In genomic region chr7:36605662-36606441, GRCh38 we compare ENCODE assay signal across 17 cellular contexts.
DNase-seq lines count a peak whose midpoint lies in the region; ATAC-seq, FAIRE-seq and TF ChIP-seq lines count a peak whose summit lies in the region.
"Had no signal": no experiment of that assay in that cellular context is flagged by ENCODE, and none has a peak within 500 bp of the region (broad histone marks: within the 10 kb centered on the region; RNA-seq: fewer than 3 reads in every experiment).

No MANE protein-coding gene starts in this region.

- H3K4me2 ChIP-seq in hepatocyte: no peak overlapping the region
- H3K4me2 ChIP-seq in HepG2 (ENCODE audit: low read depth, low read length): no peak overlapping the region

- 87% methylated on average over 14 of the region's 14 CpGs for WGBS in hepatocyte (ENCODE audit: low lambda C conversion rate, missing lambda C conversion rate)
- 39% methylated on average over 14 of the region's 14 CpGs for WGBS in HepG2 (ENCODE audit: low lambda C conversion rate)

- no peak for FAIRE-seq in HepG2 (lab: Jason Lieb, UNC)

- H2AFZ ChIP-seq in hepatocyte: no peak overlapping the region
- peak overlapping the region; percentile 48 for H2AFZ ChIP-seq in neuron (ENCODE audit: low read depth, low read length)
- no peak overlapping the region for H2AFZ ChIP-seq in HepG2 (ENCODE audit: low read length)

- intact Hi-C loops in HepG2 (cut with micrococcal nuclease; ENCODE audit: unreplicated experiment): no loop called here

- H3K9me2 ChIP-seq in hepatocyte (replicated peaks; ENCODE audit: insufficient read depth): no peaks in the 10 kb centered on the region

- TF ChIP-seq POLR2A in HepG2 (IDR thresholded peaks at IDR 0.05; ENCODE audit: insufficient read depth in 1 of 2, low read depth in 2 of 2, low read length in 2 of 2): no peak

- CTCF ChIA-PET in HepG2 (lab: Yijun Ruan, JAX; ENCODE audit: low intra/inter-chr PET ratio, low total read pairs): no interaction called here

- no peak overlapping the region for H3K4me3 ChIP-seq in RWPE2 (ENCODE audit: severe bottlenecking)
- H3K4me3 ChIP-seq in hepatocyte: no peak overlapping the region
- H3K4me3 ChIP-seq in neuron (ENCODE audit: low read length): no peak overlapping the region
- no peak overlapping the region for H3K4me3 ChIP-seq in HepG2 (replicated peaks in 1 of 3; ENCODE audit: insufficient read depth in 1 of 3, low read depth in 2 of 3, low read length in 3 of 3)
- H3K4me3 ChIP-seq: ascending aorta, SJCRH30, upper lobe of left lung had no signal

- no peak for TF ChIP-seq RAD21 in HepG2 (CRISPR knock-in tag; IDR thresholded peaks at IDR 0.05)

- in situ Hi-C loops in HepG2 (cut with HindIII; ENCODE audit: extremely low pct_ligation_motif_present, low pct_unique_long_range_greater_than_20kb): no loop called here

- no peaks in the 10 kb centered on the region for H3K9me3 ChIP-seq in RWPE2 (ENCODE audit: severe bottlenecking)
- no peaks in the 10 kb centered on the region for H3K9me3 ChIP-seq in hepatocyte (ENCODE audit: low read depth)
- H3K9me3 ChIP-seq in neuron (ENCODE audit: low read length): no peaks in the 10 kb centered on the region
- no peaks in the 10 kb centered on the region for H3K9me3 ChIP-seq in HepG2 (ENCODE audit: low read length)
- H3K9me3 ChIP-seq: ascending aorta, SJCRH30, upper lobe of left lung had no signal

- TF ChIP-seq CTCF in RWPE2 (IDR thresholded peaks at IDR 0.05; ENCODE audit: poor library complexity, severe bottlenecking) (no peak), hepatocyte (IDR thresholded peaks at IDR 0.05; ENCODE audit: poor library complexity) (no peak), HepG2 (CRISPR knock-in tag; IDR thresholded peaks at IDR 0.05) (no peak)

- peaks cover 17% of the 10 kb centered on the region for H3K4me1 ChIP-seq in RWPE2 (ENCODE audit: insufficient read depth, poor library complexity, severe bottlenecking)
- H3K4me1 ChIP-seq in hepatocyte (ENCODE audit: insufficient read depth): peaks cover 1% of the 10 kb centered on the region
- peaks cover 47% of the 10 kb centered on the region for H3K4me1 ChIP-seq in neuron (ENCODE audit: insufficient read depth, low read length)
- no peaks in the 10 kb centered on the region for H3K4me1 ChIP-seq in HepG2 (ENCODE audit: insufficient read depth, low read length)
- H3K4me1 ChIP-seq: ascending aorta had no signal

- H3K9ac ChIP-seq in HepG2 (ENCODE audit: insufficient read depth, low read depth, low read length): no peak overlapping the region

- TF ChIP-seq EP300 in HepG2 (IDR thresholded peaks at IDR 0.05; ENCODE audit: low read depth in 2 of 2, low read length in 2 of 2) (no peak), HepG2 (CRISPR knock-in tag; IDR thresholded peaks at IDR 0.05; ENCODE audit: borderline replicate concordance) (no peak)

- H3K79me2 ChIP-seq in hepatocyte (no peaks in the 10 kb centered on the region), HepG2 (ENCODE audit: insufficient read depth, low read length) (no peaks in the 10 kb centered on the region)

- no TSS peak for BruUV-seq in HepG2 (replicated peaks; lab: Mats Ljungman, UMichigan)

- ATAC-seq in RWPE2 (ENCODE audit: low read depth): 0 out of 3 replicates have a peak, but pooled peaks have one; percentile 4
- ATAC-seq in HepG2: no peak
- ATAC-seq: left lobe of liver had no signal

- no peaks in the 10 kb centered on the region for H3K36me3 ChIP-seq in RWPE2 (ENCODE audit: low read depth)
- H3K36me3 ChIP-seq in hepatocyte (replicated peaks; ENCODE audit: insufficient read depth, low read depth): no peaks in the 10 kb centered on the region
- H3K36me3 ChIP-seq in neuron (ENCODE audit: insufficient read depth, low read length): no peaks in the 10 kb centered on the region
- H3K36me3 ChIP-seq in HepG2 (replicated peaks in 1 of 2; ENCODE audit: control insufficient read depth in 1 of 2, insufficient read depth in 2 of 2, low read length in 2 of 2): no peaks in the 10 kb centered on the region
- H3K36me3 ChIP-seq: ascending aorta, SJCRH30, upper lobe of left lung had no signal

- no peaks in the 10 kb centered on the region for H3K27me3 ChIP-seq in RWPE2 (ENCODE audit: insufficient read depth, poor library complexity, severe bottlenecking)
- H3K27me3 ChIP-seq in hepatocyte: peaks cover 4% of the 10 kb centered on the region
- no peaks in the 10 kb centered on the region for H3K27me3 ChIP-seq in neuron (ENCODE audit: insufficient read depth, low read length)
- H3K27me3 ChIP-seq in HepG2 (ENCODE audit: control insufficient read depth in 1 of 2, insufficient read depth in 2 of 2, low read length in 2 of 2): peaks cover 0 to 16% of the 10 kb centered on the region in 2 experiments; a peak in 1 of 5 replicates
- H3K27me3 ChIP-seq: ascending aorta, upper lobe of left lung had no signal

- DNase-seq in NCI-H1694 treated with DMSO at 0.1 percent for 48 hours (lab: John Stamatoyannopoulos, UW) (peak; percentile 66), NCI-H1694 (lab: John Stamatoyannopoulos, UW) (no peak), RWPE2 (ENCODE audit: low spot score) (no peak), hepatocyte (ENCODE audit: low spot score) (no peak), HepG2 (ENCODE audit: low spot score) (no peak), CD1c-positive myeloid dendritic cell (ENCODE audit: extremely low spot score) (no peak), cerebellum (ENCODE audit: low spot score) (no peak)
- DNase-seq: activated CD4-positive, alpha-beta memory T cell treated with anti-CD3 and anti-CD28 coated beads for 36 hours; Kasumi-1; NCI-H2029 treated with DMSO at 0.1 percent for 48 hours; OCI-M1; SJCRH30; stimulated activated CD4-positive, alpha-beta T cell treated with anti-CD3 and anti-CD28 coated beads, Interleukin-12 subunit alpha, Interleukin-12 subunit beta, amount 100 ng/mL, for 4 hours; upper lobe of left lung had no signal

- H3K27ac ChIP-seq in RWPE2 (ENCODE audit: poor library complexity, severe bottlenecking) (no peak overlapping the region), hepatocyte (peak overlapping the region; percentile 72), HepG2 (ENCODE audit: extremely low read length, insufficient read depth, low read length) (no peak overlapping the region)
- H3K27ac ChIP-seq: ascending aorta, upper lobe of left lung had no signal

- H4K20me1 ChIP-seq in hepatocyte (ENCODE audit: insufficient read depth, poor library complexity, severe bottlenecking) (no peaks in the 10 kb centered on the region), HepG2 (ENCODE audit: insufficient read depth, low read length) (no peaks in the 10 kb centered on the region)

- POLR2A ChIA-PET in HepG2 (lab: Yijun Ruan, JAX): no interaction called here

TF ChIP-seq in HepG2, 621 proteins besides CTCF, POLR2A, EP300 and RAD21 (continues in another document):
- TF ChIP-seq SRSF1 (optimal IDR thresholded peaks at IDR 0.05; ENCODE audit: low read depth, low read length) (no peak), ZNF574 (CRISPR knock-in tag; IDR thresholded peaks at IDR 0.05) (no peak), ZNF501 (CRISPR knock-in tag; IDR thresholded peaks at IDR 0.05) (no peak), NR1H2 (CRISPR knock-in tag; IDR thresholded peaks at IDR 0.05; ENCODE audit: borderline replicate concordance, low read depth) (no peak), ZNF276 (CRISPR knock-in tag; IDR thresholded peaks at IDR 0.05; ENCODE audit: low read depth) (no peak), PHF5A (CRISPR knock-in tag; IDR thresholded peaks at IDR 0.05; ENCODE audit: low read depth, unreplicated experiment) (no peak), SMC3 (IDR thresholded peaks at IDR 0.05; ENCODE audit: low read length) (no peak)
